ENCODE assay signal across 21 cellular contexts in the genomic region with DNA sequence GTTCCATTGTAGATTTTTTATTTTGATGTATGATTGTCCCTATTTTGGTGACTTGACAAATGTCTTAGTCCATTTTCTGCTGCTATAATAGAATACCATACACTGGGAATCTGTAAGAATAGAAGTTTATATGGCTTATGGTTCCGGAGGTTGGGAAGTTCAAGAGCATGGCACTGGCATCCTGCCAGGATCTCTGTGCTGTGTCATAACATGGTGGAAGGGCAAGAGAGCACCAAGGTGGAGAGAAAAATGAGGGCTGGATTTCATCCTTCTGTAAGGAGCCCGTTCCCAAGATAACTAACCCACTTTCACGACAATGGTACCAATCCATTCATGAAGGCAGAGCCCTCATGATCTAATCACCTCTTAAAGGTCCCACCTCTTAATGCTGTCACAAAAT.
DNase-seq lines count a peak whose midpoint lies in the region; ATAC-seq, FAIRE-seq and TF ChIP-seq lines count a peak whose summit lies in the region.
"Had no signal": no experiment of that assay in that cellular context is flagged by ENCODE, and none has a peak within 500 bp of the region (broad histone marks: within the 10 kb centered on the region; RNA-seq: fewer than 3 reads in every experiment).

No MANE protein-coding gene starts in this region.

- intact Hi-C loops in K562 (cut with micrococcal nuclease), result no loop called here

- H3K9me3 ChIP-seq in K562 (replicated peaks; ENCODE audit: control insufficient read depth, insufficient read depth, low read depth, low read length), result no peaks in the 10 kb centered on the region
- H3K9me3 ChIP-seq: BLaER1, Caco-2, HAP-1 had no signal

- no peaks in the 10 kb centered on the region for H3K36me3 ChIP-seq in K562 (ENCODE audit: control insufficient read depth, insufficient read depth, low read length)
- H3K36me3 ChIP-seq: BLaER1, HAP-1 had no signal

- H3K9me1 ChIP-seq in K562 (ENCODE audit: control insufficient read depth, insufficient read depth, low read length), result no peaks in the 10 kb centered on the region

- no peak for FAIRE-seq in K562 (lab: Jason Lieb, UNC)
- FAIRE-seq: A204.1, GM12891, GM18507 had no signal

- no peak for TF ChIP-seq EP300 in K562 (IDR thresholded peaks at IDR 0.05; ENCODE audit: low read length)

- no peak for TF ChIP-seq POLR2A in K562 (conservative IDR thresholded peaks at IDR 0.05)

- CTCF ChIA-PET in K562 (lab: Yijun Ruan, JAX; ENCODE audit: low intra/inter-chr PET ratio), result no interaction called here

- peak; percentile 5 for DNase-seq in DMS53 (lab: John Stamatoyannopoulos, UW)
- no peak for DNase-seq in DMS53 treated with DMSO at 0.1 percent for 48 hours (lab: John Stamatoyannopoulos, UW; ENCODE audit: unreplicated experiment)
- peak; percentile 8 for DNase-seq in NCI-H345 treated with DMSO at 0.1 percent for 48 hours (lab: John Stamatoyannopoulos, UW; ENCODE audit: unreplicated experiment)
- no peak for DNase-seq in NCI-H345 (lab: John Stamatoyannopoulos, UW)
- DNase-seq in K562 (ENCODE audit: extremely low read depth in 1 of 4, low spot score in 3 of 4), result no peak
- DNase-seq in omental fat pad (ENCODE audit: low spot score), result no peak
- DNase-seq: Caco-2; CD4-positive, CD25-positive, alpha-beta regulatory T cell; CD8-positive, alpha-beta T cell; DMS153; EL; GF-D8; HFFc6 had no signal

- H3K4me2 ChIP-seq in K562 (ENCODE audit: insufficient read depth, low read length), result no peak overlapping the region
- H3K4me2 ChIP-seq: BLaER1, GM23338 had no signal

- H4K20me1 ChIP-seq in K562 (replicated peaks; ENCODE audit: control insufficient read depth, insufficient read depth, low read length), result no peaks in the 10 kb centered on the region
- H4K20me1 ChIP-seq: BLaER1 had no signal

- ATAC-seq in K562 (no peak), omental fat pad (ENCODE audit: low FRiP score) (no peak)
- ATAC-seq: CD8-positive, alpha-beta T cell; GM23338 had no signal

- H3K4me1 ChIP-seq in K562 (replicated peaks in 1 of 2; ENCODE audit: control insufficient read depth in 2 of 2, insufficient read depth in 2 of 2, low read length in 2 of 2), result no peaks in the 10 kb centered on the region
- H3K4me1 ChIP-seq: BLaER1, Caco-2, HAP-1 had no signal

- no TSS peak for BruUV-seq in K562 (replicated peaks; lab: Mats Ljungman, UMichigan)

- H3K27ac ChIP-seq in K562 (ENCODE audit: extremely low read depth, low read depth, low read length), result no peak overlapping the region
- H3K27ac ChIP-seq: 22Rv1, BLaER1, C4-2B had no signal

- in situ Hi-C loops in K562 (cut with MboI), result no loop called here

- TF ChIP-seq CTCF in K562 (IDR thresholded peaks at IDR 0.05 in 2 of 3, conservative IDR thresholded peaks at IDR 0.05 in 1 of 3; ENCODE audit: insufficient read depth in 2 of 3, low read depth in 1 of 3, low read length in 3 of 3), result no peak
- TF ChIP-seq CTCF in omental fat pad (IDR thresholded peaks at IDR 0.05), result no peak

- 0% methylated on average over 3 of the region's 3 CpGs for WGBS in K562 (ENCODE audit: insufficient coverage, low coverage, missing lambda C conversion rate)

- H3K27me3 ChIP-seq in K562 (ENCODE audit: control insufficient read depth in 2 of 2, insufficient read depth in 2 of 2, low read length in 2 of 2), result peaks cover 0 to 10% of the 10 kb centered on the region in 2 experiments; a peak in 2 of 5 replicates
- H3K27me3 ChIP-seq: BLaER1 had no signal

- no peak overlapping the region for H3K9ac ChIP-seq in K562 (ENCODE audit: insufficient read depth in 1 of 2, low read depth in 2 of 2, low read length in 2 of 2)
- H3K9ac ChIP-seq: BLaER1 had no signal

- POLR2A ChIA-PET in K562 (lab: Yijun Ruan, JAX), result no interaction called here

- no peak for TF ChIP-seq RAD21 in K562 (CRISPR knock-in tag; conservative IDR thresholded peaks at IDR 0.05 in 1 of 2, IDR thresholded peaks at IDR 0.05 in 1 of 2)

- H3K4me3 ChIP-seq in K562, result no peak overlapping the region
- H3K4me3 ChIP-seq: BLaER1, GM23338, HAP-1 had no signal

- H2AFZ ChIP-seq in K562 (ENCODE audit: low read depth, low read length), result no peak overlapping the region
- H2AFZ ChIP-seq: GM23338 had no signal

- no peaks in the 10 kb centered on the region for H3K79me2 ChIP-seq in K562 (ENCODE audit: control insufficient read depth, insufficient read depth, low read length)

TF ChIP-seq in K562, 482 proteins besides CTCF, POLR2A, EP300 and RAD21:
- TF ChIP-seq, protein P1, sequence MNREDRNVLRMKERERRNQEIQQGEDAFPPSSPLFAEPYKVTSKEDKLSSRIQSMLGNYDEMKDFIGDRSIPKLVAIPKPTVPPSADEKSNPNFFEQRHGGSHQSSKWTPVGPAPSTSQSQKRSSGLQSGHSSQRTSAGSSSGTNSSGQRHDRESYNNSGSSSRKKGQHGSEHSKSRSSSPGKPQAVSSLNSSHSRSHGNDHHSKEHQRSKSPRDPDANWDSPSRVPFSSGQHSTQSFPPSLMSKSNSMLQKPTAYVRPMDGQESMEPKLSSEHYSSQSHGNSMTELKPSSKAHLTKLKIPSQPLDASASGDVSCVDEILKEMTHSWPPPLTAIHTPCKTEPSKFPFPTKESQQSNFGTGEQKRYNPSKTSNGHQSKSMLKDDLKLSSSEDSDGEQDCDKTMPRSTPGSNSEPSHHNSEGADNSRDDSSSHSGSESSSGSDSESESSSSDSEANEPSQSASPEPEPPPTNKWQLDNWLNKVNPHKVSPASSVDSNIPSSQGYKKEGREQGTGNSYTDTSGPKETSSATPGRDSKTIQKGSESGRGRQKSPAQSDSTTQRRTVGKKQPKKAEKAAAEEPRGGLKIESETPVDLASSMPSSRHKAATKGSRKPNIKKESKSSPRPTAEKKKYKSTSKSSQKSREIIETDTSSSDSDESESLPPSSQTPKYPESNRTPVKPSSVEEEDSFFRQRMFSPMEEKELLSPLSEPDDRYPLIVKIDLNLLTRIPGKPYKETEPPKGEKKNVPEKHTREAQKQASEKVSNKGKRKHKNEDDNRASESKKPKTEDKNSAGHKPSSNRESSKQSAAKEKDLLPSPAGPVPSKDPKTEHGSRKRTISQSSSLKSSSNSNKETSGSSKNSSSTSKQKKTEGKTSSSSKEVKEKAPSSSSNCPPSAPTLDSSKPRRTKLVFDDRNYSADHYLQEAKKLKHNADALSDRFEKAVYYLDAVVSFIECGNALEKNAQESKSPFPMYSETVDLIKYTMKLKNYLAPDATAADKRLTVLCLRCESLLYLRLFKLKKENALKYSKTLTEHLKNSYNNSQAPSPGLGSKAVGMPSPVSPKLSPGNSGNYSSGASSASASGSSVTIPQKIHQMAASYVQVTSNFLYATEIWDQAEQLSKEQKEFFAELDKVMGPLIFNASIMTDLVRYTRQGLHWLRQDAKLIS (CRISPR knock-in tag; IDR thresholded peaks at IDR 0.05), result no peak
- peak; percentile 60 for TF ChIP-seq NFIC (IDR thresholded peaks at IDR 0.05)

Comparison
In these comparisons a context has a peak if more than half of its experiments do, and no peak if none do; other contexts are left out.
1. DNase-seq: peak in DMS53 (single experiment) and NCI-H345 treated with DMSO at 0.1 percent for 48 hours (single experiment); none in DMS53 treated with DMSO at 0.1 percent for 48 hours (single experiment), NCI-H345 (single experiment), K562 (0 of 4) and omental fat pad (single experiment).